Comparison of ENCODE assay signal across 32 cellular contexts in genomic region chr22:48688366-48688765, GRCh38.
"Had no signal": no experiment of that assay in that cellular context is flagged by ENCODE, and none has a peak within 500 bp of the region (broad histone marks: within the 10 kb centered on the region; RNA-seq: fewer than 3 reads in every experiment).

No MANE protein-coding gene starts in this region.

- H3K4me1 ChIP-seq: ascending aorta, body of pancreas, breast epithelium had no signal

- ATAC-seq: activated naive CD4-positive, alpha-beta T cell treated with anti-CD3 and anti-CD28 coated beads, Interleukin-2, amount 50 U/mL, for 72 hours; activated naive CD8-positive, alpha-beta T cell treated with anti-CD3 and anti-CD28 coated beads, Interleukin-2, amount 50 U/mL, for 24 hours; activated T-cell treated with anti-CD3 and anti-CD28 coated beads, Interleukin-2, amount 50 U/mL, for 4 hours; activated T-cell treated with anti-CD3 and anti-CD28 coated beads, Interleukin-2, amount 50 U/mL, for 72 hours; activated T-helper 17 cell treated with anti-CD3 and anti-CD28 coated beads, Interleukin-2, amount 50 U/mL, for 72 hours; body of pancreas had no signal

- H3K9me3 ChIP-seq: adrenal gland, ascending aorta, body of pancreas, breast epithelium had no signal

- H3K27me3 ChIP-seq: adrenal gland, ascending aorta, body of pancreas, brain microvascular endothelial cell, breast epithelium, cardiac muscle cell had no signal

- H3K27ac ChIP-seq: adrenal gland, ascending aorta, body of pancreas, brain microvascular endothelial cell, breast epithelium, cardiac muscle cell had no signal

- H3K36me3 ChIP-seq: adrenal gland, ascending aorta, brain microvascular endothelial cell, breast epithelium, cardiac muscle cell had no signal

- H3K4me3 ChIP-seq: adrenal gland, ascending aorta, body of pancreas, breast epithelium, cardiac muscle cell had no signal

- DNase-seq: activated effector memory CD4-positive, alpha-beta T cell treated with anti-CD3 and anti-CD28 coated beads, Interleukin-2, amount 50 U/mL, for 16 hours; activated effector memory CD4-positive, alpha-beta T cell treated with Interleukin-2 at 50 U/mL for 16 hours; activated gamma-delta T cell; activated gamma-delta T cell treated with Interleukin-2 at 50 U/mL for 16 hours; activated naive CD4-positive, alpha-beta T cell; activated naive CD4-positive, alpha-beta T cell treated with anti-CD3 and anti-CD28 coated beads for 36 hours; activated naive CD4-positive, alpha-beta T cell treated with anti-CD3 and anti-CD28 coated beads, Interleukin-2, amount 10 ng/mL, durations not matched to agents 7 days and 5 days; activated naive CD4-positive, alpha-beta T cell treated with anti-CD3 and anti-CD28 coated beads, Interleukin-2, amount 50 U/mL, for 16 hours; activated naive CD4-positive, alpha-beta T cell treated with Interleukin-2 at 50 U/mL for 16 hours; activated naive CD8-positive, alpha-beta T cell treated with anti-CD3 and anti-CD28 coated beads for 36 hours; activated naive CD8-positive, alpha-beta T cell treated with anti-CD3 and anti-CD28 coated beads, Interleukin-2, amount 10 ng/mL, durations not matched to agents 7 days and 5 days; activated naive CD8-positive, alpha-beta T cell treated with anti-CD3 and anti-CD28 coated beads, Interleukin-2, amount 50 U/mL, for 24 hours; activated T-cell treated with anti-CD3 and anti-CD28 coated beads, Interleukin-2, amount 50 U/mL, for 1 hour; activated T-cell treated with anti-CD3 and anti-CD28 coated beads, Interleukin-2, amount 50 U/mL, for 24 hours; activated T-cell treated with anti-CD3 and anti-CD28 coated beads, Interleukin-2, amount 50 U/mL, for 4 hours; activated T-cell treated with anti-CD3 and anti-CD28 coated beads, Interleukin-2, amount 50 U/mL, for 48 hours; activated T-cell treated with anti-CD3 and anti-CD28 coated beads, Interleukin-2, amount 50 U/mL, for 72 hours; adrenal gland; amniotic stem cell; amygdala; anterior cingulate cortex; aorta; body of pancreas; brain microvascular endothelial cell; caudate nucleus; central memory CD4-positive, alpha-beta T cell; cerebellar nuclear complex had no signal
